Comparison of ENCODE assay signal across 13 cellular contexts in genomic region chr20:53840462-53841000, GRCh38.
A peak's percentile ranks its signal among the peaks of the same experiment; 100 is the strongest.
DNase-seq lines count a peak whose midpoint lies in the region; ATAC-seq and TF ChIP-seq lines count a peak whose summit lies in the region.
"Had no signal": no experiment of that assay in that cellular context is flagged by ENCODE, and none has a peak within 500 bp of the region (broad histone marks: within the 10 kb centered on the region; RNA-seq: fewer than 3 reads in every experiment).

No MANE protein-coding gene starts in this region.

- H3K4me1 ChIP-seq in Loucy (ENCODE audit: insufficient read depth, low read length, poor library complexity, severe bottlenecking), result peaks cover 45% of the 10 kb centered on the region

- H3K9me3 Mint-ChIP-seq in activated naive CD4-positive, alpha-beta T cell treated with anti-CD3 and anti-CD28 coated beads for 36 hours, result no peaks in the 10 kb centered on the region
- no peaks in the 10 kb centered on the region for H3K9me3 Mint-ChIP-seq in activated T-helper 17 cell treated with anti-CD3 and anti-CD28 coated beads, Interleukin-2, amount 50 U/mL, for 72 hours
- H3K9me3 Mint-ChIP-seq in stimulated activated effector memory CD8-positive, alpha-beta T cell treated with anti-CD3 and anti-CD28 coated beads, Interleukin-12 subunit alpha, Interleukin-12 subunit beta, amount 100 ng/mL, for 72 hours, result peaks cover 4% of the 10 kb centered on the region

- H3K9ac ChIP-seq in Loucy (ENCODE audit: low read depth, low read length, poor library complexity, severe bottlenecking), result peak overlapping the region; percentile 47

- H4K20me1 ChIP-seq in Loucy (ENCODE audit: insufficient read depth, low read length, poor library complexity, severe bottlenecking), result no peaks in the 10 kb centered on the region

- peaks cover 72% of the 10 kb centered on the region for H3K4me1 Mint-ChIP-seq in activated naive CD4-positive, alpha-beta T cell treated with anti-CD3 and anti-CD28 coated beads for 36 hours (ENCODE audit: low read depth)
- H3K4me1 Mint-ChIP-seq in activated T-helper 17 cell treated with anti-CD3 and anti-CD28 coated beads, Interleukin-2, amount 50 U/mL, for 72 hours, result peaks cover 39% of the 10 kb centered on the region
- peaks cover 59% of the 10 kb centered on the region for H3K4me1 Mint-ChIP-seq in stimulated activated effector memory CD8-positive, alpha-beta T cell treated with anti-CD3 and anti-CD28 coated beads, Interleukin-12 subunit alpha, Interleukin-12 subunit beta, amount 100 ng/mL, for 72 hours

- H3K79me2 ChIP-seq in Loucy (ENCODE audit: insufficient read depth, low read length), result no peaks in the 10 kb centered on the region

- H2AFZ ChIP-seq in Loucy (ENCODE audit: low read length), result no peak overlapping the region

- H3K27me3 Mint-ChIP-seq in activated naive CD4-positive, alpha-beta T cell treated with anti-CD3 and anti-CD28 coated beads for 36 hours (ENCODE audit: low read depth), result no peaks in the 10 kb centered on the region
- no peaks in the 10 kb centered on the region for H3K27me3 Mint-ChIP-seq in activated T-helper 17 cell treated with anti-CD3 and anti-CD28 coated beads, Interleukin-2, amount 50 U/mL, for 72 hours

- no peak overlapping the region for H3K4me3 Mint-ChIP-seq in activated naive CD4-positive, alpha-beta T cell treated with anti-CD3 and anti-CD28 coated beads for 36 hours
- H3K4me3 Mint-ChIP-seq in activated T-helper 17 cell treated with anti-CD3 and anti-CD28 coated beads, Interleukin-2, amount 50 U/mL, for 72 hours, result peak overlapping the region; percentile 59
- no peak overlapping the region for H3K4me3 Mint-ChIP-seq in stimulated activated effector memory CD8-positive, alpha-beta T cell treated with anti-CD3 and anti-CD28 coated beads, Interleukin-12 subunit alpha, Interleukin-12 subunit beta, amount 100 ng/mL, for 72 hours

- intact Hi-C loops in activated naive CD4-positive, alpha-beta T cell treated with anti-CD3 and anti-CD28 coated beads for 36 hours (cut with micrococcal nuclease), result loop anchor here (5.0 kb wide), 1 partner anchor 198 kb away; no protein-coding TSS in a partner anchor
- intact Hi-C loops in posterior vena cava (cut with DNase I), result no loop called here

- H3K27me3 ChIP-seq in Loucy (ENCODE audit: insufficient read depth, low read length, poor library complexity, severe bottlenecking), result no peaks in the 10 kb centered on the region

- no peaks in the 10 kb centered on the region for H3K36me3 Mint-ChIP-seq in activated naive CD4-positive, alpha-beta T cell treated with anti-CD3 and anti-CD28 coated beads for 36 hours (ENCODE audit: low read depth)
- H3K36me3 Mint-ChIP-seq in activated T-helper 17 cell treated with anti-CD3 and anti-CD28 coated beads, Interleukin-2, amount 50 U/mL, for 72 hours (ENCODE audit: low read depth), result no peaks in the 10 kb centered on the region
- peaks cover 6% of the 10 kb centered on the region for H3K36me3 Mint-ChIP-seq in stimulated activated effector memory CD8-positive, alpha-beta T cell treated with anti-CD3 and anti-CD28 coated beads, Interleukin-12 subunit alpha, Interleukin-12 subunit beta, amount 100 ng/mL, for 72 hours

- POLR2A ChIA-PET in HEK293T (lab: Yijun Ruan, JAX), result no interaction called here

- TF ChIP-seq CTCF in Loucy (conservative IDR thresholded peaks at IDR 0.05; ENCODE audit: low read length), result no peak

- CTCF ChIA-PET in activated naive CD4-positive, alpha-beta T cell treated with anti-CD3 and anti-CD28 coated beads for 36 hours (lab: Charles Lee), result interaction anchor here (0.6 to 2.1 kb wide), 8 partner anchors 26 to 261 kb away, joined by 3 to 13 read pairs (median 4); no protein-coding TSS in a partner anchor
- CTCF ChIA-PET in HEK293T (lab: Yijun Ruan, JAX), result no interaction called here

- peaks cover 11% of the 10 kb centered on the region for H3F3A ChIP-seq in Loucy (ENCODE audit: low read depth)

- H3K9me3 ChIP-seq in Loucy (ENCODE audit: insufficient read depth, low read depth, low read length), result no peaks in the 10 kb centered on the region

- H3K4me3 ChIP-seq in Loucy (ENCODE audit: low read length, poor library complexity, severe bottlenecking), result no peak overlapping the region

- H3K36me3 ChIP-seq in Loucy (ENCODE audit: insufficient read depth, low read length), result no peaks in the 10 kb centered on the region

- peak overlapping the region; percentile 58 for H3K4me2 ChIP-seq in Loucy (ENCODE audit: low read depth, low read length, poor library complexity, severe bottlenecking)

- ATAC-seq in activated T-helper 17 cell treated with anti-CD3 and anti-CD28 coated beads, Interleukin-2, amount 50 U/mL, for 72 hours (replicated peaks), result no peak
- peak; percentile 29 for ATAC-seq in stimulated activated effector memory CD8-positive, alpha-beta T cell treated with anti-CD3 and anti-CD28 coated beads, Interleukin-12 subunit alpha, Interleukin-12 subunit beta, amount 100 ng/mL, for 72 hours
- no peak for ATAC-seq in GM18505 (IDR thresholded peaks at IDR 0.05; ENCODE audit: unreplicated experiment)

- H3K9me2 ChIP-seq in Loucy (replicated peaks; ENCODE audit: low read depth, low read length), result no peaks in the 10 kb centered on the region

- DNase-seq in activated naive CD4-positive, alpha-beta T cell treated with anti-CD3 and anti-CD28 coated beads for 36 hours, result no peak
- DNase-seq in activated naive CD4-positive, alpha-beta T cell (lab: John Stamatoyannopoulos, UW), result no peak
- DNase-seq in stimulated activated effector memory CD8-positive, alpha-beta T cell treated with anti-CD3 and anti-CD28 coated beads, Interleukin-12 subunit alpha, Interleukin-12 subunit beta, amount 100 ng/mL, for 72 hours (ENCODE audit: low spot score in 2 of 2), result no peak
- DNase-seq in posterior vena cava (ENCODE audit: low spot score) (no peak), HEK293T (ENCODE audit: extremely low spot score) (no peak)
- DNase-seq: amniotic stem cell; DMS153; GOT3; mesenchymal stem cell; stimulated activated CD4-positive, alpha-beta T cell treated with anti-CD3 and anti-CD28 coated beads, Interleukin-4, amount 100 ng/mL, for 24 hours had no signal

- H3K27ac Mint-ChIP-seq in activated naive CD4-positive, alpha-beta T cell treated with anti-CD3 and anti-CD28 coated beads for 36 hours, result peak overlapping the region; percentile 30
- H3K27ac Mint-ChIP-seq in activated T-helper 17 cell treated with anti-CD3 and anti-CD28 coated beads, Interleukin-2, amount 50 U/mL, for 72 hours, result peak overlapping the region; percentile 17
- H3K27ac Mint-ChIP-seq in stimulated activated effector memory CD8-positive, alpha-beta T cell treated with anti-CD3 and anti-CD28 coated beads, Interleukin-12 subunit alpha, Interleukin-12 subunit beta, amount 100 ng/mL, for 72 hours, result no peak overlapping the region

- no peak for TF ChIP-seq POLR2A in GM18505 (IDR thresholded peaks at IDR 0.05; ENCODE audit: borderline replicate concordance, extremely low read depth, insufficient read depth, insufficient read length)

TF ChIP-seq in HEK293T, 16 proteins besides CTCF, POLR2A, EP300 and RAD21:
- TF ChIP-seq NFRKB (IDR thresholded peaks at IDR 0.05) (no peak), TARDBP (IDR thresholded peaks at IDR 0.05) (no peak), BHLHE40 (IDR thresholded peaks at IDR 0.05; ENCODE audit: borderline replicate concordance) (no peak), L3MBTL2 (conservative IDR thresholded peaks at IDR 0.05) (no peak), SUZ12 (IDR thresholded peaks at IDR 0.05) (no peak), LEF1 (IDR thresholded peaks at IDR 0.05; ENCODE audit: borderline replicate concordance) (no peak), CTBP1 (IDR thresholded peaks at IDR 0.05; ENCODE audit: borderline replicate concordance) (no peak), SP1 (IDR thresholded peaks at IDR 0.05) (no peak)
- TF ChIP-seq, protein P1, sequence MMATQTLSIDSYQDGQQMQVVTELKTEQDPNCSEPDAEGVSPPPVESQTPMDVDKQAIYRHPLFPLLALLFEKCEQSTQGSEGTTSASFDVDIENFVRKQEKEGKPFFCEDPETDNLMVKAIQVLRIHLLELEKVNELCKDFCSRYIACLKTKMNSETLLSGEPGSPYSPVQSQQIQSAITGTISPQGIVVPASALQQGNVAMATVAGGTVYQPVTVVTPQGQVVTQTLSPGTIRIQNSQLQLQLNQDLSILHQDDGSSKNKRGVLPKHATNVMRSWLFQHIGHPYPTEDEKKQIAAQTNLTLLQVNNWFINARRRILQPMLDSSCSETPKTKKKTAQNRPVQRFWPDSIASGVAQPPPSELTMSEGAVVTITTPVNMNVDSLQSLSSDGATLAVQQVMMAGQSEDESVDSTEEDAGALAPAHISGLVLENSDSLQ (IDR thresholded peaks at IDR 0.05), result no peak
